8 cellular contexts compared by ENCODE assay signal in the genomic region with DNA sequence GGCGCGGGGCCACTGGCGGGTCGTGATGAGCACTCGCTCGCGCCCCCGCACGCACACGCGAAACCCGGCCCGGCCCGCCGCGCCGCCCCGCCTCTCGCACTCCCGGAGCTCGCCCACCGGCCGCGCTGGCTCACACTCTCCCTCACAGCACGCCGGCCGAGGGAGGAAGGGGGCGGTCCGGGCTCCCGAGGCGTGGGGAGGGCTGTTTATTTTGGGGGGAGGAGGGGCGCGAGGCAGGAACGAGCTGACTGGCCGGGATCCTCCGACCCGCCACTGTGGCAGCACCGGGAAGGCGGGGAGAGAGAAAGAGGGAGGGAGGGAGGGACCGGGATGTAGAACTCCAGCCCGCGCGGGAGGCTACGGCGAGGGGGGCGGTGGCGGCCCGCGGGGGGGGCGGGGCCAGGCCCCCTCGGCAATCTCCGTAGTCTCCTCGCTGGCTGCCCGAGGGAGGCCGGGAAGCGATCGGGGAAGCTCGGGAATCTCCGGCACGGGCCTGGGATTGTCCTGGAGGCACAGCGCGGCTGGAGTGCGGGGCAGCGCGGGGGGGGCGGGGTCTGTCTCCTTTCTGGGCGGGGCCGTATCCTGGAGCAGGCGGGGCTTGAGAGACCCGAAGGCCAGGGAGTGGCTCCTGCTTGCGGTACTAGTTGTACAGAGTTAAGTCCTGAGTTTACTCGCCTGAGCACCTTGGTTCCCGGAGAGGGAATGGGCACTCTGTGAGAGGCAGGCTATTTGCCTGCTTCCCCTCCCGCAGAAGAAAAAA. TPM values are rescaled to one million over a fixed set of nuclear protein-coding genes. Genes with fewer than 3 reads are reported as not detected.
DNase-seq lines count a peak whose midpoint lies in the region; ATAC-seq, FAIRE-seq and TF ChIP-seq lines count a peak whose summit lies in the region.

A gene with protein sequence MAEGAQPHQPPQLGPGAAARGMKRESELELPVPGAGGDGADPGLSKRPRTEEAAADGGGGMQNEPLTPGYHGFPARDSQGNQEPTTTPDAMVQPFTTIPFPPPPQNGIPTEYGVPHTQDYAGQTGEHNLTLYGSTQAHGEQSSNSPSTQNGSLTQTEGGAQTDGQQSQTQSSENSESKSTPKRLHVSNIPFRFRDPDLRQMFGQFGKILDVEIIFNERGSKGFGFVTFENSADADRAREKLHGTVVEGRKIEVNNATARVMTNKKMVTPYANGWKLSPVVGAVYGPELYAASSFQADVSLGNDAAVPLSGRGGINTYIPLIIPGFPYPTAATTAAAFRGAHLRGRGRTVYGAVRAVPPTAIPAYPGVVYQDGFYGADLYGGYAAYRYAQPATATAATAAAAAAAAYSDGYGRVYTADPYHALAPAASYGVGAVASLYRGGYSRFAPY (minus strand): TSS at position 179 of the 760 bp plus-strand sequence. CDS start 399 bp downstream, outside the sequence.

- H3K27me3 ChIP-seq in CD8-positive, alpha-beta T cell (ENCODE audit: insufficient read depth, low read length), result no peaks in the 10 kb centered on the region
- H3K27me3 ChIP-seq in dorsolateral prefrontal cortex (no peaks in the 10 kb centered on the region), HepG2 (ENCODE audit: control insufficient read depth in 1 of 2, insufficient read depth in 2 of 2, low read length in 2 of 2) (no peaks in the 10 kb centered on the region; a peak in 1 of 5 replicates)

- H3K4me2 ChIP-seq in HepG2 (ENCODE audit: low read depth, low read length), result peak within 1 kb of the TSS; percentile 86

- TF ChIP-seq CTCF in CD8-positive, alpha-beta T cell (IDR thresholded peaks at IDR 0.05), result no peak
- TF ChIP-seq CTCF in dorsolateral prefrontal cortex (IDR thresholded peaks at IDR 0.05 in 54 of 56, conservative IDR thresholded peaks at IDR 0.05 in 2 of 56; ENCODE audit: low read depth in 1 of 56, partially characterized antibody in 56 of 56), result peak in 20 of 56 donors; percentile 3 to 53 (median 24)
- TF ChIP-seq CTCF in HepG2 (CRISPR knock-in tag; IDR thresholded peaks at IDR 0.05), result no peak

- CTCF ChIA-PET in CD8-positive, alpha-beta T cell (lab: Charles Lee), result interaction anchor here (4.9 kb wide), 1 partner anchor 37 kb away, joined by 16 read pairs; no protein-coding TSS in a partner anchor
- CTCF ChIA-PET in activated CD4-positive, alpha-beta memory T cell treated with anti-CD3 and anti-CD28 coated beads, Interleukin-2, amount 10 ng/mL, durations not matched to agents 7 days and 5 days (lab: Charles Lee), result interaction anchor here (3.5 kb wide), 1 partner anchor 37 kb away, joined by 14 read pairs; no protein-coding TSS in a partner anchor
- CTCF ChIA-PET in HepG2 (lab: Yijun Ruan, JAX; ENCODE audit: low intra/inter-chr PET ratio, low total read pairs), result no interaction called here

- 3% methylated on average over 21 of the region's 74 CpGs for WGBS in HepG2 (ENCODE audit: low lambda C conversion rate)

- peak within 1 kb of the TSS; percentile 91 for H3K4me3 Mint-ChIP-seq in CD8-positive, alpha-beta T cell
- peak within 1 kb of the TSS; percentile 77 for H3K4me3 Mint-ChIP-seq in activated CD4-positive, alpha-beta memory T cell treated with anti-CD3 and anti-CD28 coated beads, Interleukin-2, amount 10 ng/mL, durations not matched to agents 7 days and 5 days

- in situ Hi-C loops in HepG2 (cut with HindIII; ENCODE audit: extremely low pct_ligation_motif_present, low pct_unique_long_range_greater_than_20kb), result no loop called here

- H3K27ac ChIP-seq in CD8-positive, alpha-beta T cell (ENCODE audit: low read depth, low read length), result no peak within 1 kb of the TSS
- H3K27ac ChIP-seq in dorsolateral prefrontal cortex, result peak within 1 kb of the TSS; percentile 3 to 93 (median 84)
- peak within 1 kb of the TSS; percentile 72 for H3K27ac ChIP-seq in HepG2 (ENCODE audit: extremely low read length, insufficient read depth, low read length)

- H3K79me2 ChIP-seq in HepG2 (ENCODE audit: insufficient read depth, low read length), result peaks cover 37% of the 10 kb centered on the region

- no peaks in the 10 kb centered on the region for H4K20me1 ChIP-seq in HepG2 (ENCODE audit: insufficient read depth, low read length)

- H3K36me3 Mint-ChIP-seq in CD8-positive, alpha-beta T cell, result peaks cover 4% of the 10 kb centered on the region
- no peaks in the 10 kb centered on the region for H3K36me3 Mint-ChIP-seq in activated CD4-positive, alpha-beta memory T cell treated with anti-CD3 and anti-CD28 coated beads, Interleukin-2, amount 10 ng/mL, durations not matched to agents 7 days and 5 days (ENCODE audit: low read depth)

- H2AFZ ChIP-seq in HepG2 (ENCODE audit: low read length), result peak within 1 kb of the TSS; percentile 62

- BruUV-seq in HepG2 (replicated peaks; lab: Mats Ljungman, UMichigan), result no TSS peak

- POLR2A ChIA-PET in CD8-positive, alpha-beta T cell (lab: Charles Lee), result interaction anchor here (0.9 to 1.3 kb wide), 2 partner anchors 9 to 14 kb away, joined by 3 to 4 read pairs; no protein-coding TSS in a partner anchor
- POLR2A ChIA-PET in activated CD4-positive, alpha-beta memory T cell treated with anti-CD3 and anti-CD28 coated beads, Interleukin-2, amount 10 ng/mL, durations not matched to agents 7 days and 5 days (lab: Charles Lee), result interaction anchor here (1.2 to 1.4 kb wide), 2 partner anchors 11 to 37 kb away, joined by 4 read pairs; no protein-coding TSS in a partner anchor
- POLR2A ChIA-PET in HepG2 (lab: Yijun Ruan, JAX), result interaction anchor here (0.7 to 3.3 kb wide), 16 partner anchors 10 to 729 kb away, joined by 3 to 20 read pairs (median 4); partner anchors contain the start of genes APOL6 and TOM1

- peak within 1 kb of the TSS; percentile 75 for H3K27ac Mint-ChIP-seq in CD8-positive, alpha-beta T cell
- H3K27ac Mint-ChIP-seq in activated CD4-positive, alpha-beta memory T cell treated with anti-CD3 and anti-CD28 coated beads, Interleukin-2, amount 10 ng/mL, durations not matched to agents 7 days and 5 days, result no peak within 1 kb of the TSS

- H3K9ac ChIP-seq in HepG2 (ENCODE audit: insufficient read depth, low read depth, low read length), result peak within 1 kb of the TSS; percentile 83

- intact Hi-C loops in CD8-positive, alpha-beta T cell (cut with DNase I, micrococcal nuclease), result loop anchor here (10.0 kb wide), 3 partner anchors 404 to 624 kb away; partner anchors contain the start of genes MCM5 (in 1 of the 2) and RASD2 (in 1 of the 2)
- intact Hi-C loops in dorsolateral prefrontal cortex (cut with DNase I), result loop anchor here (1.0 to 10.0 kb wide), 4 partner anchors 37 to 114 kb away; no protein-coding TSS in a partner anchor
- intact Hi-C loops in HepG2 (cut with micrococcal nuclease; ENCODE audit: unreplicated experiment), result no loop called here

- FAIRE-seq in HepG2 (lab: Jason Lieb, UNC), result no peak

- ATAC-seq in CD8-positive, alpha-beta T cell, result peak; percentile 73
- ATAC-seq in HG03521 (IDR thresholded peaks at IDR 0.05; ENCODE audit: unreplicated experiment), result peak; percentile 46
- peak; percentile 88 for ATAC-seq in HepG2
- ATAC-seq in GM19023 (IDR thresholded peaks at IDR 0.05; ENCODE audit: unreplicated experiment), result no peak

- TF ChIP-seq EP300 in HepG2 (IDR thresholded peaks at IDR 0.05; ENCODE audit: low read depth in 2 of 2, low read length in 2 of 2) (no peak), HepG2 (CRISPR knock-in tag; IDR thresholded peaks at IDR 0.05; ENCODE audit: borderline replicate concordance) (no peak)

- 0 out of 2 replicates have a peak, but pooled peaks have one; percentile 6 for TF ChIP-seq RAD21 in HepG2 (CRISPR knock-in tag; IDR thresholded peaks at IDR 0.05)

- no peaks in the 10 kb centered on the region for H3K9me3 Mint-ChIP-seq in CD8-positive, alpha-beta T cell
- H3K9me3 Mint-ChIP-seq in activated CD4-positive, alpha-beta memory T cell treated with anti-CD3 and anti-CD28 coated beads, Interleukin-2, amount 10 ng/mL, durations not matched to agents 7 days and 5 days, result no peaks in the 10 kb centered on the region

- H3K4me1 ChIP-seq in CD8-positive, alpha-beta T cell (ENCODE audit: insufficient read depth, low read length), result peaks cover 13% of the 10 kb centered on the region
- H3K4me1 ChIP-seq in HepG2 (ENCODE audit: insufficient read depth, low read length), result peaks cover 58% of the 10 kb centered on the region

- peaks cover 8% of the 10 kb centered on the region for H3K27me3 Mint-ChIP-seq in CD8-positive, alpha-beta T cell (ENCODE audit: low read depth)
- H3K27me3 Mint-ChIP-seq in activated CD4-positive, alpha-beta memory T cell treated with anti-CD3 and anti-CD28 coated beads, Interleukin-2, amount 10 ng/mL, durations not matched to agents 7 days and 5 days, result peaks cover 39% of the 10 kb centered on the region

- no peaks in the 10 kb centered on the region for H3K36me3 ChIP-seq in CD8-positive, alpha-beta T cell (ENCODE audit: insufficient read depth, low read length)
- H3K36me3 ChIP-seq in HepG2 (replicated peaks in 1 of 2; ENCODE audit: control insufficient read depth in 1 of 2, insufficient read depth in 2 of 2, low read length in 2 of 2), result no peaks in the 10 kb centered on the region

- DNase-seq in CD8-positive, alpha-beta T cell, result peak; percentile 13 to 74 (median 50)
- DNase-seq in NCI-H748 treated with DMSO at 0.1 percent for 48 hours (lab: John Stamatoyannopoulos, UW) (peak; percentile 82), dorsolateral prefrontal cortex (peak; percentile 92 to 96 (median 94)), HepG2 (ENCODE audit: low spot score) (peak; percentile 91)
- peak; percentile 63 for DNase-seq in activated CD4-positive, alpha-beta memory T cell treated with anti-CD3 and anti-CD28 coated beads, Interleukin-2, amount 10 ng/mL, durations not matched to agents 7 days and 5 days
- DNase-seq in stimulated activated CD4-positive, alpha-beta T cell treated with anti-CD3 and anti-CD28 coated beads, Interleukin-1b, Interleukin-23, amount 100 ng/mL, for 48 hours, result peak; percentile 84

- peak; percentile 19 to 81; a peak in 3 of 4 replicates for TF ChIP-seq POLR2A in HepG2 (IDR thresholded peaks at IDR 0.05; ENCODE audit: insufficient read depth in 1 of 2, low read depth in 2 of 2, low read length in 2 of 2)

- H3K9me3 ChIP-seq in CD8-positive, alpha-beta T cell (ENCODE audit: low read length), result no peaks in the 10 kb centered on the region
- H3K9me3 ChIP-seq in HepG2 (ENCODE audit: low read length), result no peaks in the 10 kb centered on the region

- peak within 1 kb of the TSS; percentile 50 for H3K4me3 ChIP-seq in CD8-positive, alpha-beta T cell (ENCODE audit: low read depth, low read length)
- H3K4me3 ChIP-seq in dorsolateral prefrontal cortex (peak within 1 kb of the TSS; percentile 58 to 93 (median 80)), HepG2 (replicated peaks in 1 of 3; ENCODE audit: insufficient read depth in 1 of 3, low read depth in 2 of 3, low read length in 3 of 3) (peak within 1 kb of the TSS; percentile 93 to 96 (median 96))

- peaks cover 22% of the 10 kb centered on the region for H3K4me1 Mint-ChIP-seq in CD8-positive, alpha-beta T cell (ENCODE audit: low read depth)
- H3K4me1 Mint-ChIP-seq in activated CD4-positive, alpha-beta memory T cell treated with anti-CD3 and anti-CD28 coated beads, Interleukin-2, amount 10 ng/mL, durations not matched to agents 7 days and 5 days, result peaks cover 17% of the 10 kb centered on the region

RNA-seq across cellular contexts. Expression of the gene that starts here (rescaled TPM):
- total RNA-seq in CD8-positive, alpha-beta T cell, result under 1 TPM; 0.79 to 0.94 TPM
- total RNA-seq in activated CD4-positive, alpha-beta memory T cell treated with anti-CD3 and anti-CD28 coated beads, Interleukin-2, amount 10 ng/mL, durations not matched to agents 7 days and 5 days, result 1 to 10 TPM in 1 of 2 experiments, under 1 TPM in 1; 0.83 to 1.4 TPM
- 100 to 1,000 TPM in 116 of 120 experiments, 10 to 100 TPM in 4; 65.0 to 238 (median 170) TPM for total RNA-seq in dorsolateral prefrontal cortex
- total RNA-seq in HepG2 (2016; rRNA removed; fragmentation: Illumina TruSeq; extraction: Trizol), result 36.9 and 37.3 TPM in 2 replicates
- 4.1 and 5.4 TPM in 2 replicates for total RNA-seq in HepG2 (2016; cell fraction: cytosol; rRNA removed; fragmentation: Illumina TruSeq; extraction: Trizol; ENCODE audit: low read depth)
- 29.4 and 37.9 TPM in 2 replicates for total RNA-seq in HepG2 (2016; cell fraction: insoluble cytoplasmic fraction; rRNA removed; fragmentation: Illumina TruSeq; extraction: Trizol)
- 12.7 and 14.1 TPM in 2 replicates for total RNA-seq in HepG2 (2016; cell fraction: membrane; rRNA removed; fragmentation: Illumina TruSeq; extraction: Trizol)
- total RNA-seq in HepG2 (2016; cell fraction: nucleus; rRNA removed; fragmentation: Illumina TruSeq; extraction: Trizol), result 40.3 and 46.5 TPM in 2 replicates
- 39.8 and 40.4 TPM in 2 replicates for polyA plus RNA-seq in HepG2 (2011; rRNA removed)
- 32.4 and 33.2 TPM in 2 replicates for polyA plus RNA-seq in HepG2 (2011; cell fraction: cytosol; rRNA removed)
- 47.0 and 52.8 TPM in 2 replicates for polyA plus RNA-seq in HepG2 (2011; cell fraction: nucleus; rRNA removed)
- polyA plus RNA-seq in HepG2 (2012), result 25.9 and 28.2 TPM in 2 replicates
- polyA plus RNA-seq in HepG2 (2016; cell fraction: cytosol; fragmentation: Illumina TruSeq; extraction: Trizol; ENCODE audit: low read depth), result 3.8 and 4.4 TPM in 2 replicates
- 27.0 and 32.5 TPM in 2 replicates for polyA plus RNA-seq in HepG2 (2016; cell fraction: insoluble cytoplasmic fraction; fragmentation: Illumina TruSeq; extraction: Trizol; ENCODE audit: low read depth)
- polyA plus RNA-seq in HepG2 (2016; cell fraction: membrane; fragmentation: Illumina TruSeq; extraction: Trizol; ENCODE audit: low read depth), result 6.8 and 8.3 TPM in 2 replicates
- polyA plus RNA-seq in HepG2 (2016; cell fraction: nucleus; fragmentation: Illumina TruSeq; extraction: Trizol; ENCODE audit: insufficient read depth, low read depth), result 34.2 and 36.8 TPM in 2 replicates
- polyA minus RNA-seq in HepG2 (2011; rRNA and poly(A)+ RNA removed; ENCODE audit: low replicate concordance), result 64.1 and 120 TPM in 2 replicates
- 20.7 and 23.3 TPM in 2 replicates for polyA minus RNA-seq in HepG2 (2011; cell fraction: cytosol; rRNA and poly(A)+ RNA removed)
- 58.3 and 60.9 TPM in 2 replicates for polyA minus RNA-seq in HepG2 (2011; cell fraction: nucleus; rRNA and poly(A)+ RNA removed)

Comparison
In these comparisons a context has a peak if more than half of its experiments do, and no peak if none do; other contexts are left out.
1. Peak in DNase-seq, ATAC-seq and H3K4me3 ChIP-seq in CD8-positive, alpha-beta T cell; RNA of the gene not detected or under 1 TPM.